Comparison of ENCODE assay signal across 9 cellular contexts in genomic region chr1:26961826-26962225, GRCh38. TPM values are rescaled to one million over a fixed set of nuclear protein-coding genes. Genes with fewer than 3 reads are reported as not detected.
DNase-seq lines count a peak whose midpoint lies in the region; ATAC-seq, FAIRE-seq and TF ChIP-seq lines count a peak whose summit lies in the region.
"Had no signal": no experiment of that assay in that cellular context is flagged by ENCODE, and none has a peak within 500 bp of the region (broad histone marks: within the 10 kb centered on the region; RNA-seq: fewer than 3 reads in every experiment).

No MANE protein-coding gene starts in this region.

- H3K9me3 ChIP-seq in PC-9 (ENCODE audit: insufficient read depth, low read depth) (no peaks in the 10 kb centered on the region), endothelial cell of umbilical vein (replicated peaks; ENCODE audit: control insufficient read depth, insufficient read depth, low read length) (no peaks in the 10 kb centered on the region), Caco-2 (no peaks in the 10 kb centered on the region)

- peak; percentile 95 for FAIRE-seq in endothelial cell of umbilical vein (lab: Jason Lieb, UNC)

- no peak for TF ChIP-seq POLR2A in endothelial cell of umbilical vein (IDR thresholded peaks at IDR 0.05; ENCODE audit: low read depth, low read length)

- DNase-seq in GM03348 (ENCODE audit: low spot score) (peak; percentile 84), PC-9 (peak in 1 of 2 experiments; percentile 88), endothelial cell of umbilical vein (ENCODE audit: low read depth, low spot score) (peak; percentile 70), pulmonary artery endothelial cell (ENCODE audit: low read depth, low spot score) (peak; percentile 56), Caco-2 (no peak), KG1 (lab: John Stamatoyannopoulos, UW) (no peak), GM13976 (ENCODE audit: low spot score) (no peak)
- DNase-seq: NCI-H69 had no signal

- dilution Hi-C loops in endothelial cell of umbilical vein (cut with MboI; ENCODE audit: extremely low pct_ligation_motif_present, low sequenced_read_pairs) = no loop called here

- H3K79me2 ChIP-seq in PC-9 (ENCODE audit: low read depth) = peaks cover 25% of the 10 kb centered on the region
- no peaks in the 10 kb centered on the region for H3K79me2 ChIP-seq in endothelial cell of umbilical vein (ENCODE audit: control insufficient read depth, insufficient read depth, low read length)

- H3K9me3 Mint-ChIP-seq in Caco-2 (ENCODE audit: unreplicated experiment) = no peaks in the 10 kb centered on the region

- POLR2A ChIA-PET in PC-9 (lab: Charles Lee; ENCODE audit: unreplicated experiment) (interaction anchor here (0.5 to 0.7 kb wide), 5 partner anchors 25 to 431 kb away, joined by 3 to 31 read pairs (median 6); no protein-coding TSS in a partner anchor), endothelial cell of umbilical vein (lab: Charles Lee) (interaction anchor here (1.0 kb wide), 1 partner anchor 62 kb away, joined by 4 read pairs; the partner anchor contains the start of gene GPATCH3), Caco-2 (lab: Charles Lee) (no interaction called here)

- no peak overlapping the region for H3K4me3 ChIP-seq in PC-9
- H3K4me3 ChIP-seq in endothelial cell of umbilical vein (replicated peaks in 1 of 3; ENCODE audit: insufficient read depth in 1 of 3, low read depth in 1 of 3, low read length in 3 of 3) = no peak overlapping the region
- H3K4me3 ChIP-seq in Caco-2 (ENCODE audit: low read depth, low read length) = no peak overlapping the region

- H4K20me1 ChIP-seq in PC-9 (ENCODE audit: insufficient read depth) = no peaks in the 10 kb centered on the region
- H4K20me1 ChIP-seq in endothelial cell of umbilical vein (replicated peaks; ENCODE audit: control insufficient read depth, extremely low read depth, insufficient read depth, low read length) = no peaks in the 10 kb centered on the region

- H3K27me3 Mint-ChIP-seq in Caco-2 (ENCODE audit: insufficient read depth, unreplicated experiment) = no peaks in the 10 kb centered on the region

- H3K4me3 Mint-ChIP-seq in Caco-2 (ENCODE audit: unreplicated experiment) = no peak overlapping the region

- H3K4me1 ChIP-seq in PC-9 (replicated peaks; ENCODE audit: insufficient read depth) (peaks cover 19% of the 10 kb centered on the region), endothelial cell of umbilical vein (ENCODE audit: control insufficient read depth, extremely low read depth, insufficient read depth, low read length) (peaks cover 16% of the 10 kb centered on the region), Caco-2 (0 out of 2 replicates have a peak, but pooled peaks cover 2% of the 10 kb centered on the region)

- H3F3A ChIP-seq in PC-9 (ENCODE audit: insufficient read depth, low read depth) = peaks cover 17% of the 10 kb centered on the region; the same call in 1 of the 2 replicates

- CTCF ChIA-PET in PC-9 (lab: Charles Lee) (no interaction called here), endothelial cell of umbilical vein (lab: Charles Lee) (interaction anchor here (0.7 to 1.7 kb wide), 11 partner anchors 14 to 322 kb away, joined by 3 to 8 read pairs (median 5); partner anchors contain the start of gene TRNP1), Caco-2 (lab: Charles Lee) (no interaction called here)

- no peak overlapping the region for H3K9ac ChIP-seq in endothelial cell of umbilical vein (replicated peaks; ENCODE audit: extremely low read depth, insufficient read depth, low read length)

- in situ Hi-C loops in GM13976 (cut with MboI; ENCODE audit: low sequenced_read_pairs, unreplicated experiment) = no loop called here

- H3K4me2 ChIP-seq in PC-9 (peak overlapping the region; percentile 92), endothelial cell of umbilical vein (ENCODE audit: insufficient read depth, low read length) (peak overlapping the region; percentile 28)

- H3K4me1 Mint-ChIP-seq in Caco-2 (ENCODE audit: low read depth, unreplicated experiment) = no peaks in the 10 kb centered on the region

- H2AFZ ChIP-seq in PC-9 (no peak overlapping the region), endothelial cell of umbilical vein (ENCODE audit: low read depth, low read length) (no peak overlapping the region)

- H3K9me1 ChIP-seq in endothelial cell of umbilical vein (replicated peaks; ENCODE audit: control insufficient read depth, extremely low read depth, insufficient read depth, low read length) = no peaks in the 10 kb centered on the region

- intact Hi-C loops in PC-9 (cut with micrococcal nuclease; ENCODE audit: unreplicated experiment) (no loop called here), endothelial cell of umbilical vein (cut with micrococcal nuclease) (no loop called here), Caco-2 (cut with micrococcal nuclease; ENCODE audit: unreplicated experiment) (no loop called here)

- peaks cover 6% of the 10 kb centered on the region for H3K36me3 Mint-ChIP-seq in Caco-2 (ENCODE audit: insufficient read depth, unreplicated experiment)

- H3K36me3 ChIP-seq in PC-9 (ENCODE audit: low read depth) = no peaks in the 10 kb centered on the region
- no peaks in the 10 kb centered on the region for H3K36me3 ChIP-seq in endothelial cell of umbilical vein (ENCODE audit: control insufficient read depth in 2 of 2, extremely low read depth in 1 of 2, insufficient read depth in 2 of 2, low read length in 2 of 2)
- no peaks in the 10 kb centered on the region for H3K36me3 ChIP-seq in Caco-2 (ENCODE audit: control insufficient read depth, insufficient read depth, low read length)

- H3K27ac ChIP-seq in PC-9 = 0 out of 2 replicates have a peak overlapping the region, but pooled peaks have one; percentile 6
- H3K27ac ChIP-seq in endothelial cell of umbilical vein (ENCODE audit: insufficient read depth, low read depth, low read length) = no peak overlapping the region

- no peaks in the 10 kb centered on the region for H3K9me2 ChIP-seq in PC-9 (ENCODE audit: insufficient read depth)

- ATAC-seq in HG03039 (IDR thresholded peaks at IDR 0.05; ENCODE audit: unreplicated experiment) = no peak

- BruUV-seq in PC-9 (replicated peaks; lab: Mats Ljungman, UMichigan) (no TSS peak), endothelial cell of umbilical vein (replicated peaks; lab: Mats Ljungman, UMichigan) (no TSS peak), Caco-2 (replicated peaks; lab: Mats Ljungman, UMichigan) (no TSS peak)

- no peak overlapping the region for H3K27ac Mint-ChIP-seq in Caco-2 (ENCODE audit: unreplicated experiment)

- TF ChIP-seq CTCF in PC-9 (conservative IDR thresholded peaks at IDR 0.05) = no peak
- TF ChIP-seq CTCF in endothelial cell of umbilical vein (IDR thresholded peaks at IDR 0.05; ENCODE audit: extremely low read depth in 1 of 2, insufficient read depth in 1 of 2, low read depth in 1 of 2, low read length in 2 of 2) = no peak
- TF ChIP-seq CTCF in Caco-2 (IDR thresholded peaks at IDR 0.05; ENCODE audit: insufficient read depth in 1 of 2, low read depth in 1 of 2, low read length in 1 of 2, severe bottlenecking in 1 of 2, unreplicated experiment in 1 of 2) = no peak
- no peak for TF ChIP-seq CTCF in GM13976 (IDR thresholded peaks at IDR 0.05; ENCODE audit: borderline replicate concordance, control extremely low read depth, extremely low read depth, insufficient read depth, missing control alignments)

- H3K27me3 ChIP-seq in PC-9 (ENCODE audit: insufficient read depth, low read depth) (no peaks in the 10 kb centered on the region), endothelial cell of umbilical vein (ENCODE audit: control insufficient read depth in 2 of 2, insufficient read depth in 2 of 2, low read length in 2 of 2) (peaks cover 22 to 24% of the 10 kb centered on the region in 2 experiments), Caco-2 (replicated peaks; ENCODE audit: control insufficient read depth, insufficient read depth, low read length) (no peaks in the 10 kb centered on the region)

RNA-seq across cellular contexts. Expression of gene KDF1, which starts 1.6 kb away (rescaled TPM):
- 20.5 and 21.3 TPM in 2 replicates for total RNA-seq in PC-9 (2021)
- not detected in 2 replicates for total RNA-seq in endothelial cell of umbilical vein
- 0.05 TPM in 1 of 2 replicates, not detected in the other for polyA plus RNA-seq in endothelial cell of umbilical vein
- polyA plus RNA-seq in endothelial cell of umbilical vein (2011; cell fraction: cytosol; rRNA removed) = not detected in 2 replicates
- polyA plus RNA-seq in endothelial cell of umbilical vein (2011; cell fraction: nucleus; rRNA removed) = not detected in 2 replicates
- polyA plus RNA-seq in endothelial cell of umbilical vein (2012) = not detected in 2 replicates
- polyA minus RNA-seq in endothelial cell of umbilical vein = 0.40 TPM in 1 of 2 replicates, not detected in the other
- polyA minus RNA-seq in endothelial cell of umbilical vein (2011; cell fraction: cytosol; rRNA and poly(A)+ RNA removed) = not detected
- not detected in 2 replicates for polyA minus RNA-seq in endothelial cell of umbilical vein (2011; cell fraction: nucleus; rRNA and poly(A)+ RNA removed)
- total RNA-seq in pulmonary artery endothelial cell = not detected in 2 replicates
- 13.5 and 14.1 TPM in 2 replicates for total RNA-seq in Caco-2 (2022)

RNA-seq across cellular contexts. Expression of gene TRNP1, which starts 31.7 kb away (rescaled TPM):
- 7.4 and 7.9 TPM in 2 replicates for total RNA-seq in PC-9 (2021)
- 5.9 and 10.3 TPM in 2 replicates for total RNA-seq in endothelial cell of umbilical vein
- 14.6 and 20.5 TPM in 2 replicates for polyA plus RNA-seq in endothelial cell of umbilical vein
- polyA plus RNA-seq in endothelial cell of umbilical vein (2011; cell fraction: cytosol; rRNA removed) = 10.3 and 14.2 TPM in 2 replicates
- 3.4 and 4.4 TPM in 2 replicates for polyA plus RNA-seq in endothelial cell of umbilical vein (2011; cell fraction: nucleus; rRNA removed)
- polyA plus RNA-seq in endothelial cell of umbilical vein (2012) = 14.4 and 19.8 TPM in 2 replicates
- polyA minus RNA-seq in endothelial cell of umbilical vein = 6.2 and 6.4 TPM in 2 replicates
- polyA minus RNA-seq in endothelial cell of umbilical vein (2011; cell fraction: cytosol; rRNA and poly(A)+ RNA removed) = not detected
- 1.6 and 2.0 TPM in 2 replicates for polyA minus RNA-seq in endothelial cell of umbilical vein (2011; cell fraction: nucleus; rRNA and poly(A)+ RNA removed)
- total RNA-seq in pulmonary artery endothelial cell = 10.9 and 12.3 TPM in 2 replicates
- total RNA-seq in Caco-2 (2022) = 23.3 and 23.6 TPM in 2 replicates

RNA-seq across cellular contexts. Expression of gene NUDC, which starts 40.3 kb away (rescaled TPM):
- total RNA-seq in PC-9 (2021) (93.6 and 104 TPM in 2 replicates), endothelial cell of umbilical vein (95.0 and 102 TPM in 2 replicates), pulmonary artery endothelial cell (55.1 and 72.5 TPM in 2 replicates), Caco-2 (2022) (81.3 and 87.2 TPM in 2 replicates)
- 29.3 and 42.5 TPM in 2 replicates for polyA plus RNA-seq in endothelial cell of umbilical vein
- polyA plus RNA-seq in endothelial cell of umbilical vein (2011; cell fraction: cytosol; rRNA removed) = 78.1 and 89.9 TPM in 2 replicates
- 54.7 and 64.2 TPM in 2 replicates for polyA plus RNA-seq in endothelial cell of umbilical vein (2011; cell fraction: nucleus; rRNA removed)
- 118 and 129 TPM in 2 replicates for polyA plus RNA-seq in endothelial cell of umbilical vein (2012)
- polyA minus RNA-seq in endothelial cell of umbilical vein = 25.1 and 27.2 TPM in 2 replicates
- 61.0 TPM for polyA minus RNA-seq in endothelial cell of umbilical vein (2011; cell fraction: cytosol; rRNA and poly(A)+ RNA removed)
- 16.6 and 17.6 TPM in 2 replicates for polyA minus RNA-seq in endothelial cell of umbilical vein (2011; cell fraction: nucleus; rRNA and poly(A)+ RNA removed)

RNA-seq across cellular contexts. Expression of gene NR0B2, which starts 48.1 kb away (rescaled TPM):
- not detected in 2 replicates for total RNA-seq in PC-9 (2021)
- not detected in 2 replicates for total RNA-seq in endothelial cell of umbilical vein
- not detected in 2 replicates for polyA plus RNA-seq in endothelial cell of umbilical vein
- polyA plus RNA-seq in endothelial cell of umbilical vein (2011; cell fraction: cytosol; rRNA removed) = not detected in 2 replicates
- not detected in 2 replicates for polyA plus RNA-seq in endothelial cell of umbilical vein (2011; cell fraction: nucleus; rRNA removed)
- not detected in 2 replicates for polyA plus RNA-seq in endothelial cell of umbilical vein (2012)
- not detected in 2 replicates for polyA minus RNA-seq in endothelial cell of umbilical vein
- polyA minus RNA-seq in endothelial cell of umbilical vein (2011; cell fraction: cytosol; rRNA and poly(A)+ RNA removed) = not detected
- not detected in 2 replicates for polyA minus RNA-seq in endothelial cell of umbilical vein (2011; cell fraction: nucleus; rRNA and poly(A)+ RNA removed)
- total RNA-seq in pulmonary artery endothelial cell = not detected in 2 replicates
- total RNA-seq in Caco-2 (2022) = 0.34 TPM in 1 of 2 replicates, not detected in the other

RNA-seq across cellular contexts. Expression of gene TENT5B, which starts 50.8 kb away (rescaled TPM):
- total RNA-seq in PC-9 (2021) = 3.6 and 4.9 TPM in 2 replicates
- total RNA-seq in endothelial cell of umbilical vein = 0.73 and 0.88 TPM in 2 replicates
- 0.86 and 0.99 TPM in 2 replicates for polyA plus RNA-seq in endothelial cell of umbilical vein
- 0.44 and 0.63 TPM in 2 replicates for polyA plus RNA-seq in endothelial cell of umbilical vein (2011; cell fraction: cytosol; rRNA removed)
- polyA plus RNA-seq in endothelial cell of umbilical vein (2011; cell fraction: nucleus; rRNA removed) = 0.39 and 0.49 TPM in 2 replicates
- polyA plus RNA-seq in endothelial cell of umbilical vein (2012) = 0.37 and 0.95 TPM in 2 replicates
- polyA minus RNA-seq in endothelial cell of umbilical vein = 0.53 and 0.72 TPM in 2 replicates
- 7.3 TPM for polyA minus RNA-seq in endothelial cell of umbilical vein (2011; cell fraction: cytosol; rRNA and poly(A)+ RNA removed)
- polyA minus RNA-seq in endothelial cell of umbilical vein (2011; cell fraction: nucleus; rRNA and poly(A)+ RNA removed) = 0.34 and 0.67 TPM in 2 replicates
- 0.59 and 0.71 TPM in 2 replicates for total RNA-seq in pulmonary artery endothelial cell
- total RNA-seq in Caco-2 (2022) = 19.4 and 21.1 TPM in 2 replicates

Comparison
In these comparisons a context has a peak if more than half of its experiments do, and no peak if none do; other contexts are left out.
1. DNase-seq: peak in GM03348 (single experiment), endothelial cell of umbilical vein (single experiment) and pulmonary artery endothelial cell (single experiment); none in Caco-2 (0 of 2), KG1 (single experiment) and GM13976 (single experiment).
2. RNA of gene KDF1, which starts 1.6 kb away (total RNA-seq): 20.5 to 21.3 TPM in PC-9 and 13.5 to 14.1 TPM in Caco-2; not detected in endothelial cell of umbilical vein and not detected in pulmonary artery endothelial cell; every median in the first group is over 10 times any median in the second.